In the genomic region with DNA sequence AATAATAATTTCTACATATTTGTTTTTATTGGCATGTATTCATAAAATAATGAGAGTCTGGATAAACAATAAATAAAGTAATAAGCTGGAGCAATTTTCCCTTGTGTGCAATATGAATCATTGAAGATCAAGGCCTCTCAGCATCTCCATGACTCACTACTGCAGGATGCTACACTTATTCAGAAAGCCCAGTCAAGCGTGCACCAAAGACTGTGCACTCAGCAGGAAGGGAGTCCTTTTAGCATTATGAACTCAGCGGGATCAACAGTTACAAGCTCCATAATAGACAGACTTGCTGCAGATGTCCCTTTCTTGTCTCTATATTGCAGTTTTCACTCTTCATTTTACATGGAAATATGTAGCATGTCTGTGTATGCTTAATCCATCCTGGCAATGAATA, we compare ENCODE assay signal across 12 cellular contexts.
DNase-seq lines count a peak whose midpoint lies in the region; ATAC-seq and TF ChIP-seq lines count a peak whose summit lies in the region.
"Had no signal": no experiment of that assay in that cellular context is flagged by ENCODE, and none has a peak within 500 bp of the region (broad histone marks: within the 10 kb centered on the region; RNA-seq: fewer than 3 reads in every experiment).

No MANE protein-coding gene starts in this region.

- H3K27ac Mint-ChIP-seq in CD8-positive, alpha-beta T cell, result no peak overlapping the region
- H3K27ac Mint-ChIP-seq: endodermal cell, T-helper 17 cell had no signal

- H3K9me3 Mint-ChIP-seq in CD8-positive, alpha-beta T cell, result peaks cover 35% of the 10 kb centered on the region
- H3K9me3 Mint-ChIP-seq: endodermal cell had no signal

- H3K27me3 ChIP-seq in A673 (replicated peaks; ENCODE audit: insufficient read depth, low read depth, low read length, poor library complexity) (no peaks in the 10 kb centered on the region), Karpas-422 (ENCODE audit: low read length) (no peaks in the 10 kb centered on the region)
- no peaks in the 10 kb centered on the region for H3K27me3 ChIP-seq in CD8-positive, alpha-beta T cell (ENCODE audit: insufficient read depth, low read length)

- TF ChIP-seq CTCF in A673 (conservative IDR thresholded peaks at IDR 0.05; ENCODE audit: low read depth, low read length), result no peak
- no peak for TF ChIP-seq CTCF in astrocyte of the cerebellum (IDR thresholded peaks at IDR 0.05; ENCODE audit: low read depth, low read length, missing control alignments)
- TF ChIP-seq CTCF in CD8-positive, alpha-beta T cell (IDR thresholded peaks at IDR 0.05), result no peak

- H3K4me3 Mint-ChIP-seq in CD8-positive, alpha-beta T cell, result no peak overlapping the region
- H3K4me3 Mint-ChIP-seq: endodermal cell, T-helper 17 cell had no signal

- no peak overlapping the region for H3K9ac ChIP-seq in Karpas-422 (ENCODE audit: low read length)

- ATAC-seq in CD8-positive, alpha-beta T cell, result no peak
- ATAC-seq: T-helper 17 cell had no signal

- H2AFZ ChIP-seq in Karpas-422 (ENCODE audit: low read length), result peak overlapping the region; percentile 54; the same call in 1 of the 2 replicates

- H3K27me3 Mint-ChIP-seq in CD8-positive, alpha-beta T cell (ENCODE audit: low read depth), result no peaks in the 10 kb centered on the region
- H3K27me3 Mint-ChIP-seq: T-helper 17 cell had no signal

- H3K36me3 ChIP-seq in A673 (ENCODE audit: insufficient read depth, low read length, poor library complexity, severe bottlenecking) (no peaks in the 10 kb centered on the region), Karpas-422 (ENCODE audit: insufficient read depth, low read length) (no peaks in the 10 kb centered on the region)
- H3K36me3 ChIP-seq in CD8-positive, alpha-beta T cell (ENCODE audit: insufficient read depth, low read length), result no peaks in the 10 kb centered on the region

- H3K9me3 ChIP-seq in A673 (ENCODE audit: low read depth, low read length, poor library complexity, severe bottlenecking) (no peaks in the 10 kb centered on the region), Karpas-422 (ENCODE audit: low read length) (peaks cover 10% of the 10 kb centered on the region; the same call in 1 of the 2 replicates)
- no peaks in the 10 kb centered on the region for H3K9me3 ChIP-seq in CD8-positive, alpha-beta T cell (ENCODE audit: low read length)

- H4K20me1 ChIP-seq in Karpas-422 (ENCODE audit: insufficient read depth, low read depth, low read length), result no peaks in the 10 kb centered on the region

- H3K4me2 ChIP-seq in Karpas-422 (ENCODE audit: low read depth, low read length, poor library complexity, severe bottlenecking), result no peak overlapping the region

- BruUV-seq in A673 (replicated peaks; lab: Mats Ljungman, UMichigan), result no TSS peak

- H3K4me3 ChIP-seq in A673 (ENCODE audit: low read depth, low read length, poor library complexity, severe bottlenecking) (no peak overlapping the region), Karpas-422 (ENCODE audit: low read length) (no peak overlapping the region), astrocyte of the cerebellum (ENCODE audit: low read depth, low read length) (no peak overlapping the region)
- no peak overlapping the region for H3K4me3 ChIP-seq in CD8-positive, alpha-beta T cell (ENCODE audit: low read depth, low read length)

- H3K36me3 Mint-ChIP-seq in CD8-positive, alpha-beta T cell, result no peaks in the 10 kb centered on the region

- no peaks in the 10 kb centered on the region for H3K4me1 Mint-ChIP-seq in CD8-positive, alpha-beta T cell (ENCODE audit: low read depth)
- H3K4me1 Mint-ChIP-seq: endodermal cell, T-helper 17 cell had no signal

- H3K27ac ChIP-seq in A673 (ENCODE audit: low read depth, low read length, poor library complexity, severe bottlenecking), result no peak overlapping the region
- no peak overlapping the region for H3K27ac ChIP-seq in Karpas-422 (ENCODE audit: low read length)
- H3K27ac ChIP-seq in CD8-positive, alpha-beta T cell (ENCODE audit: low read depth, low read length), result no peak overlapping the region
- H3K27ac ChIP-seq: HL-60 had no signal

- no peaks in the 10 kb centered on the region for H3K9me2 ChIP-seq in Karpas-422 (replicated peaks; ENCODE audit: insufficient read depth, low read length)

- H3K4me1 ChIP-seq in A673 (ENCODE audit: insufficient read depth, low read length, poor library complexity, severe bottlenecking), result peaks cover 8% of the 10 kb centered on the region
- peaks cover 5% of the 10 kb centered on the region for H3K4me1 ChIP-seq in Karpas-422 (ENCODE audit: low read length)
- H3K4me1 ChIP-seq in CD8-positive, alpha-beta T cell (ENCODE audit: insufficient read depth, low read length), result no peaks in the 10 kb centered on the region

- in situ Hi-C loops in astrocyte of the cerebellum (cut with HindIII; ENCODE audit: low sequenced_read_pairs), result no loop called here

- intact Hi-C loops in A673 (cut with micrococcal nuclease; ENCODE audit: unreplicated experiment), result no loop called here
- intact Hi-C loops in CD8-positive, alpha-beta T cell (cut with DNase I, micrococcal nuclease), result no loop called here

- DNase-seq in A673 (ENCODE audit: low spot score), result peak; percentile 96
- DNase-seq in Karpas-422, result peak; percentile 52
- peak; percentile 97 for DNase-seq in NCI-H345 (lab: John Stamatoyannopoulos, UW)
- peak; percentile 95 for DNase-seq in astrocyte of the cerebellum (ENCODE audit: low read depth)
- no peak for DNase-seq in 8988T
- DNase-seq in CD8-positive, alpha-beta T cell, result no peak
- no peak for DNase-seq in mesenteric fat pad (ENCODE audit: low spot score)
- DNase-seq in stimulated activated CD4-positive, alpha-beta T cell treated with anti-CD3 and anti-CD28 coated beads, Interleukin-2, amount 100 ng/mL, for 48 hours, result no peak
- DNase-seq: endodermal cell, small intestine, T-helper 17 cell had no signal

- POLR2A ChIA-PET in A673 (lab: Charles Lee; ENCODE audit: low non-redundant PET), result no interaction called here
- POLR2A ChIA-PET in CD8-positive, alpha-beta T cell (lab: Charles Lee), result no interaction called here

- CTCF ChIA-PET in A673 (lab: Charles Lee), result interaction anchor here (0.6 kb wide), 1 partner anchor 78 kb away, joined by 3 read pairs; no protein-coding TSS in a partner anchor
- CTCF ChIA-PET in CD8-positive, alpha-beta T cell (lab: Charles Lee), result no interaction called here

- H3K79me2 ChIP-seq in Karpas-422 (ENCODE audit: low read length), result no peaks in the 10 kb centered on the region

Comparison
In these comparisons a context has a peak if more than half of its experiments do, and no peak if none do; other contexts are left out.
1. DNase-seq: peak in A673 (single experiment), Karpas-422 (single experiment), NCI-H345 (single experiment) and astrocyte of the cerebellum (single experiment); none in 8988T (single experiment), CD8-positive, alpha-beta T cell (0 of 7), mesenteric fat pad (single experiment) and stimulated activated CD4-positive, alpha-beta T cell treated with anti-CD3 and anti-CD28 coated beads, Interleukin-2, amount 100 ng/mL, for 48 hours (0 of 2).